Comparison of ENCODE assay signal across 9 cellular contexts in genomic region chr9:111356567-111357244, GRCh38. TPM values are rescaled to one million over a fixed set of nuclear protein-coding genes. Genes with fewer than 3 reads are reported as not detected.
A peak's percentile ranks its signal among the peaks of the same experiment; 100 is the strongest.
DNase-seq lines count a peak whose midpoint lies in the region; ATAC-seq and TF ChIP-seq lines count a peak whose summit lies in the region.
"Had no signal": no experiment of that assay in that cellular context is flagged by ENCODE, and none has a peak within 500 bp of the region (broad histone marks: within the 10 kb centered on the region; RNA-seq: fewer than 3 reads in every experiment).

No MANE protein-coding gene starts in this region.

- no peak overlapping the region for H2AK5ac ChIP-seq in neuronal stem cell (ENCODE audit: low read depth, low read length)

- H3K27me3 ChIP-seq in MG63: no peaks in the 10 kb centered on the region
- H3K27me3 ChIP-seq in colonic mucosa: no peaks in the 10 kb centered on the region
- H3K27me3 ChIP-seq in neuronal stem cell (ENCODE audit: control insufficient read depth in 3 of 3, insufficient read depth in 3 of 3, low read depth in 1 of 3, low read length in 3 of 3): no peaks in the 10 kb centered on the region
- H3K27me3 ChIP-seq: heart right ventricle had no signal

- H4K8ac ChIP-seq in neuronal stem cell (ENCODE audit: low read depth, low read length): no peak overlapping the region

- no CpG with 5 or more reads among the region's 11 CpGs for WGBS in neuronal stem cell (ENCODE audit: extremely low coverage in 2 of 2, insufficient read length in 2 of 2, insufficient replicate concordance in 1 of 2), 2 donors

- peak overlapping the region; percentile 34 for H3K4me3 ChIP-seq in MG63
- H3K4me3 ChIP-seq in colonic mucosa: no peak overlapping the region
- H3K4me3 ChIP-seq in neuronal stem cell (ENCODE audit: low read length in 2 of 2): no peak overlapping the region
- H3K4me3 ChIP-seq: heart right ventricle had no signal

- no peak overlapping the region for H2BK15ac ChIP-seq in neuronal stem cell (ENCODE audit: low read length)

- intact Hi-C loops in colonic mucosa (cut with DNase I): no loop called here

- H3K4me1 ChIP-seq in colonic mucosa (no peaks in the 10 kb centered on the region), neuronal stem cell (ENCODE audit: control insufficient read depth in 2 of 2, insufficient read depth in 1 of 2, low read depth in 1 of 2, low read length in 2 of 2) (peaks cover 0 to 5% of the 10 kb centered on the region in 2 donors)

- peak; percentile 69 for DNase-seq in AG09319 (ENCODE audit: extremely low read depth, low read depth)
- DNase-seq in MG63: peak; percentile 76
- peak; percentile 20 for DNase-seq in colonic mucosa
- DNase-seq in neuronal stem cell (ENCODE audit: low spot score): no peak
- no peak for DNase-seq in GM19238 (ENCODE audit: insufficient read length, low spot score)
- no peak for DNase-seq in NOMO-1 treated with dmso at 0.1 percent for 144 hours (lab: John Stamatoyannopoulos, UW; ENCODE audit: unreplicated experiment)
- DNase-seq in NK-92 (lab: John Stamatoyannopoulos, UW; ENCODE audit: unreplicated experiment): no peak
- DNase-seq: heart right ventricle had no signal

- H2BK12ac ChIP-seq in neuronal stem cell (ENCODE audit: low read length): no peak overlapping the region

- no peak overlapping the region for H2BK120ac ChIP-seq in neuronal stem cell (ENCODE audit: low read depth, low read length)

- H2BK5ac ChIP-seq in neuronal stem cell (ENCODE audit: low read length): no peak overlapping the region

- TF ChIP-seq CTCF in AG09319 (IDR thresholded peaks at IDR 0.05; ENCODE audit: low read depth, low read length) (no peak), colonic mucosa (IDR thresholded peaks at IDR 0.05) (no peak)

- no peak overlapping the region for H4K91ac ChIP-seq in neuronal stem cell (ENCODE audit: low read depth, low read length, poor library complexity)

- no peaks in the 10 kb centered on the region for H3K79me1 ChIP-seq in neuronal stem cell (ENCODE audit: low read depth, low read length)

- peaks cover 13% of the 10 kb centered on the region for H3K9me3 ChIP-seq in MG63
- no peaks in the 10 kb centered on the region for H3K9me3 ChIP-seq in colonic mucosa
- H3K9me3 ChIP-seq in neuronal stem cell (replicated peaks in 1 of 2; ENCODE audit: control insufficient read depth in 2 of 2, insufficient read depth in 1 of 2, low read depth in 1 of 2, low read length in 2 of 2): no peaks in the 10 kb centered on the region
- H3K9me3 ChIP-seq: heart right ventricle had no signal

- peaks cover 40% of the 10 kb centered on the region for H3K36me3 ChIP-seq in MG63
- no peaks in the 10 kb centered on the region for H3K36me3 ChIP-seq in colonic mucosa
- H3K36me3 ChIP-seq in neuronal stem cell (replicated peaks in 1 of 2; ENCODE audit: control insufficient read depth in 2 of 2, insufficient read depth in 2 of 2, low read length in 2 of 2): peaks cover 0 to 11% of the 10 kb centered on the region in 2 donors

- no peak overlapping the region for H3K14ac ChIP-seq in neuronal stem cell (ENCODE audit: low read length)

- no peak overlapping the region for H3K18ac ChIP-seq in neuronal stem cell (ENCODE audit: low read length)

- H3K9ac ChIP-seq in colonic mucosa (ENCODE audit: low read depth in 2 of 2, low read length in 2 of 2): no peak overlapping the region
- no peak overlapping the region for H3K9ac ChIP-seq in neuronal stem cell (ENCODE audit: low read depth, low read length, poor library complexity)

- H3K4ac ChIP-seq in neuronal stem cell (ENCODE audit: low read length): peak overlapping the region; percentile 85

- H3K4me2 ChIP-seq in neuronal stem cell (ENCODE audit: insufficient read depth, low read length, poor library complexity, severe bottlenecking): no peak overlapping the region

- no peak overlapping the region for H3K23ac ChIP-seq in neuronal stem cell (ENCODE audit: low read depth, low read length, poor library complexity)

- ATAC-seq in GM21360 (IDR thresholded peaks at IDR 0.05; ENCODE audit: unreplicated experiment): no peak

- no peak overlapping the region for H3K27ac ChIP-seq in colonic mucosa
- no peak overlapping the region for H3K27ac ChIP-seq in neuronal stem cell (replicated peaks; ENCODE audit: low read length)

- no peak overlapping the region for H2AFZ ChIP-seq in neuronal stem cell (ENCODE audit: low read length)

RNA-seq across cellular contexts. Expression of gene OR2K2, which starts 26.7 kb away (rescaled TPM):
- not detected in 2 replicates for total RNA-seq in MG63 (2014; rRNA removed; shearing (Covaris generic); ENCODE audit: low replicate concordance)
- not detected for total RNA-seq in colonic mucosa
- polyA plus RNA-seq in neuronal stem cell (2013, experiment 1 of 2): not detected
- polyA plus RNA-seq in neuronal stem cell (2013, experiment 2 of 2): not detected

Comparison
In these comparisons a context has a peak if more than half of its experiments do, and no peak if none do; other contexts are left out.
1. DNase-seq: peak in AG09319 (single experiment), MG63 (single experiment) and colonic mucosa (single experiment); none in neuronal stem cell (single experiment), GM19238 (single experiment), NOMO-1 treated with dmso at 0.1 percent for 144 hours (single experiment) and NK-92 (single experiment).